Comparison of ENCODE assay signal across 12 cellular contexts in the genomic region with DNA sequence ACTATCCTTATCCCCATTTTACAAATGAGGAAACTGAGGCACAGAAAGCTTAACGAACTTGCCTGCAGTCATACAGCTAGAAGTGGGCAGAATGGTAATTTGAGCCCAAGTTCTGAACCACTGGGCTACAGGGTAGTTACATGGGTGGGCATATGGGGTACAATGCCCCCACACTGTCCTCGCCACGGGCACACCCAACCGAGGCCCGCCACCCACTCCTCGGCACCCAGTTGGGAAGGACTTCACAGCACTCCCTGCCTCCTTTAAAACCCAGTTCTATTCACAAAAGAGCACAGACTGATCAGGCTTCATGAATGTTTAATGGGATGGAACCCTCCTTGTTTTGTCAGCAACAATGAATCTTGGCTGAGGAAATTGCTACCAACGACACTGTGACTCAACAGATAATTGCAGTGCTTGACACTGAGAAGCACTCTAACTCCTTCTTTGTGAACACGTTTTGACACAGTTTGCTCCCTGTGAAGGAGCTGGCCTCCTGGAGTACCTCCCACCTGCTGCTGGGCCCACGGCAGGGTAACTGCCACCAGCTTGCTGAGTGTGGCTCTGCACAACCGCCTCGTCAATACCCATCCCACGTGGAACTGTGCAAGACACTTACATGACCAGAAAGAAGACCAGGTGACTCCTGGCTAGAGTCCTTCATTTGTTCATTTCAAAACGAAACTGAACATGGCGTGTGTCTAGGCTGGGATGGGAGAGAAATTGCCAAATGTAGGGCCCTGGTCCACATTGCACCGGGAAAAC.
DNase-seq lines count a peak whose midpoint lies in the region; ATAC-seq, FAIRE-seq and TF ChIP-seq lines count a peak whose summit lies in the region.
"Had no signal": no experiment of that assay in that cellular context is flagged by ENCODE, and none has a peak within 500 bp of the region (broad histone marks: within the 10 kb centered on the region; RNA-seq: fewer than 3 reads in every experiment).

No MANE protein-coding gene starts in this region.

- H3K27ac ChIP-seq in A549 (peak overlapping the region; percentile 36 to 65; a peak in 4 of 6 replicates), kidney (ENCODE audit: low read depth in 2 of 2, low read length in 2 of 2) (peak overlapping the region; percentile 52 to 55), gastrocnemius medialis (no peak overlapping the region)
- H3K27ac ChIP-seq: esophagus muscularis mucosa had no signal

- peak overlapping the region; percentile 72 for H3K4me2 ChIP-seq in A549

- TF ChIP-seq POLR2A in A549 (IDR thresholded peaks at IDR 0.05; ENCODE audit: low read length) (no peak), gastrocnemius medialis (IDR thresholded peaks at IDR 0.05) (no peak)

- intact Hi-C loops in kidney (cut with DNase I) (no loop called here), gastrocnemius medialis (cut with DNase I; ENCODE audit: low total_unique reads) (no loop called here)

- WGBS in A549 (ENCODE audit: missing lambda C conversion rate), result 78% methylated on average over 15 of the region's 15 CpGs

- TF ChIP-seq CTCF in A549 (IDR thresholded peaks at IDR 0.05), result no peak
- TF ChIP-seq CTCF in kidney (IDR thresholded peaks at IDR 0.05; ENCODE audit: borderline replicate concordance, extremely low read depth, insufficient read depth), result no peak
- TF ChIP-seq CTCF in gastrocnemius medialis (IDR thresholded peaks at IDR 0.05 in 4 of 5, conservative IDR thresholded peaks at IDR 0.05 in 1 of 5), result no peak

- no peak overlapping the region for H3K4me3 ChIP-seq in A549
- H3K4me3 ChIP-seq in kidney (ENCODE audit: low read length in 2 of 2), result peak overlapping the region in 1 of 2 donors; percentile 5
- H3K4me3 ChIP-seq in gastrocnemius medialis, result no peak overlapping the region
- H3K4me3 ChIP-seq: esophagus muscularis mucosa, lung had no signal

- no peaks in the 10 kb centered on the region for H3K36me3 Mint-ChIP-seq in stimulated activated memory B cell treated with anti-CD40 and anti-IgM and Interleukin-4, amounts not matched to agents 10 μg/mL and 1 μg/mL and 100 μg/mL, for 72 hours
- H3K36me3 Mint-ChIP-seq: activated naive CD8-positive, alpha-beta T cell treated with anti-CD3 and anti-CD28 coated beads for 36 hours had no signal

- H3K27me3 ChIP-seq in gastrocnemius medialis, result no peaks in the 10 kb centered on the region
- H3K27me3 ChIP-seq: esophagus muscularis mucosa had no signal

- H3K27me3 Mint-ChIP-seq in stimulated activated memory B cell treated with anti-CD40 and anti-IgM and Interleukin-4, amounts not matched to agents 10 μg/mL and 1 μg/mL and 100 μg/mL, for 72 hours, result no peaks in the 10 kb centered on the region
- H3K27me3 Mint-ChIP-seq: activated naive CD8-positive, alpha-beta T cell treated with anti-CD3 and anti-CD28 coated beads for 36 hours had no signal

- POLR2A ChIA-PET in A549 (lab: Yijun Ruan, JAX), result no interaction called here

- H3K9me3 Mint-ChIP-seq in stimulated activated memory B cell treated with anti-CD40 and anti-IgM and Interleukin-4, amounts not matched to agents 10 μg/mL and 1 μg/mL and 100 μg/mL, for 72 hours, result no peaks in the 10 kb centered on the region
- H3K9me3 Mint-ChIP-seq: activated naive CD8-positive, alpha-beta T cell treated with anti-CD3 and anti-CD28 coated beads for 36 hours had no signal

- H3K36me3 ChIP-seq in kidney (ENCODE audit: control insufficient read depth in 1 of 2, insufficient read depth in 2 of 2, low read length in 2 of 2) (no peaks in the 10 kb centered on the region), gastrocnemius medialis (no peaks in the 10 kb centered on the region)
- H3K36me3 ChIP-seq: esophagus muscularis mucosa had no signal

- FAIRE-seq in A549 (lab: Jason Lieb, UNC), result no peak
- no peak for FAIRE-seq in RCC 7860 (lab: Jason Lieb, UNC)
- no peak for FAIRE-seq in kidney (lab: Jason Lieb, UNC)

- H3K4me1 Mint-ChIP-seq in stimulated activated memory B cell treated with anti-CD40 and anti-IgM and Interleukin-4, amounts not matched to agents 10 μg/mL and 1 μg/mL and 100 μg/mL, for 72 hours, result peaks cover 6% of the 10 kb centered on the region

- peak overlapping the region in 1 of 2 donors; percentile 52 for H3K9ac ChIP-seq in kidney (ENCODE audit: low read length in 2 of 2)

- CTCF ChIA-PET in A549 (lab: Yijun Ruan, JAX), result no interaction called here

- ATAC-seq in A549 (no peak), gastrocnemius medialis (no peak), GM18870 (IDR thresholded peaks at IDR 0.05; ENCODE audit: unreplicated experiment) (no peak), GM19467 (IDR thresholded peaks at IDR 0.05; ENCODE audit: unreplicated experiment) (no peak)
- no peak for ATAC-seq in stimulated activated memory B cell treated with anti-CD40 and anti-IgM and Interleukin-4, amounts not matched to agents 10 μg/mL and 1 μg/mL and 100 μg/mL, for 72 hours

- H3K4me1 ChIP-seq in A549, result peaks cover 23% of the 10 kb centered on the region
- H3K4me1 ChIP-seq in kidney (ENCODE audit: control insufficient read depth in 1 of 2, insufficient read depth in 1 of 2, low read depth in 1 of 2, low read length in 2 of 2), result peaks cover 35 to 50% of the 10 kb centered on the region in 2 donors
- H3K4me1 ChIP-seq in gastrocnemius medialis, result peaks cover 0 to 8% of the 10 kb centered on the region in 2 donors

- H3K27ac Mint-ChIP-seq in stimulated activated memory B cell treated with anti-CD40 and anti-IgM and Interleukin-4, amounts not matched to agents 10 μg/mL and 1 μg/mL and 100 μg/mL, for 72 hours, result no peak overlapping the region
- H3K27ac Mint-ChIP-seq: activated naive CD8-positive, alpha-beta T cell treated with anti-CD3 and anti-CD28 coated beads for 36 hours had no signal

- no peak for TF ChIP-seq EP300 in A549 (IDR thresholded peaks at IDR 0.05)

- in situ Hi-C loops in gastrocnemius medialis (cut with MboI; ENCODE audit: low sequenced_read_pairs in 4 of 4), result no loop called here

- DNase-seq in A549 (ENCODE audit: low read depth in 1 of 2, low spot score in 1 of 2) (no peak), NCI-H1092 (lab: John Stamatoyannopoulos, UW) (peak; percentile 46), RCC 7860 (ENCODE audit: low spot score) (peak; percentile 33), kidney (no peak), gastrocnemius medialis (no peak)
- DNase-seq: activated naive CD8-positive, alpha-beta T cell treated with anti-CD3 and anti-CD28 coated beads for 36 hours; GOT3 had no signal

- H3K9me3 ChIP-seq in A549 (no peaks in the 10 kb centered on the region), kidney (ENCODE audit: control insufficient read depth in 1 of 2, low read length in 2 of 2) (no peaks in the 10 kb centered on the region), gastrocnemius medialis (no peaks in the 10 kb centered on the region)
- H3K9me3 ChIP-seq: esophagus muscularis mucosa had no signal

- H3K4me3 Mint-ChIP-seq in stimulated activated memory B cell treated with anti-CD40 and anti-IgM and Interleukin-4, amounts not matched to agents 10 μg/mL and 1 μg/mL and 100 μg/mL, for 72 hours, result no peak overlapping the region
- H3K4me3 Mint-ChIP-seq: activated naive CD8-positive, alpha-beta T cell treated with anti-CD3 and anti-CD28 coated beads for 36 hours had no signal

- no peak for TF ChIP-seq RAD21 in A549 (conservative IDR thresholded peaks at IDR 0.05 in 1 of 2, IDR thresholded peaks at IDR 0.05 in 1 of 2)

TF ChIP-seq in A549, 52 proteins besides CTCF, POLR2A, EP300 and RAD21:
- TF ChIP-seq, protein P1, sequence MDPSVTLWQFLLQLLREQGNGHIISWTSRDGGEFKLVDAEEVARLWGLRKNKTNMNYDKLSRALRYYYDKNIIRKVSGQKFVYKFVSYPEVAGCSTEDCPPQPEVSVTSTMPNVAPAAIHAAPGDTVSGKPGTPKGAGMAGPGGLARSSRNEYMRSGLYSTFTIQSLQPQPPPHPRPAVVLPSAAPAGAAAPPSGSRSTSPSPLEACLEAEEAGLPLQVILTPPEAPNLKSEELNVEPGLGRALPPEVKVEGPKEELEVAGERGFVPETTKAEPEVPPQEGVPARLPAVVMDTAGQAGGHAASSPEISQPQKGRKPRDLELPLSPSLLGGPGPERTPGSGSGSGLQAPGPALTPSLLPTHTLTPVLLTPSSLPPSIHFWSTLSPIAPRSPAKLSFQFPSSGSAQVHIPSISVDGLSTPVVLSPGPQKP (IDR thresholded peaks at IDR 0.05; ENCODE audit: low read depth, low read length), result no peak
- TF ChIP-seq, protein P2, sequence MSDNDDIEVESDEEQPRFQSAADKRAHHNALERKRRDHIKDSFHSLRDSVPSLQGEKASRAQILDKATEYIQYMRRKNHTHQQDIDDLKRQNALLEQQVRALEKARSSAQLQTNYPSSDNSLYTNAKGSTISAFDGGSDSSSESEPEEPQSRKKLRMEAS (IDR thresholded peaks at IDR 0.05), result 0 out of 2 replicates have a peak, but pooled peaks have one; percentile 10

Comparison
In these comparisons a context has a peak if more than half of its experiments do, and no peak if none do; other contexts are left out.
1. DNase-seq: peak in NCI-H1092 (single experiment) and RCC 7860 (single experiment); none in A549 (0 of 2), kidney (single experiment) and gastrocnemius medialis (0 of 2).
2. H3K27ac ChIP-seq: peak in A549 (2 of 2) and kidney (2 of 2); none in gastrocnemius medialis (0 of 4).